7 cellular contexts compared by ENCODE assay signal in the genomic region with DNA sequence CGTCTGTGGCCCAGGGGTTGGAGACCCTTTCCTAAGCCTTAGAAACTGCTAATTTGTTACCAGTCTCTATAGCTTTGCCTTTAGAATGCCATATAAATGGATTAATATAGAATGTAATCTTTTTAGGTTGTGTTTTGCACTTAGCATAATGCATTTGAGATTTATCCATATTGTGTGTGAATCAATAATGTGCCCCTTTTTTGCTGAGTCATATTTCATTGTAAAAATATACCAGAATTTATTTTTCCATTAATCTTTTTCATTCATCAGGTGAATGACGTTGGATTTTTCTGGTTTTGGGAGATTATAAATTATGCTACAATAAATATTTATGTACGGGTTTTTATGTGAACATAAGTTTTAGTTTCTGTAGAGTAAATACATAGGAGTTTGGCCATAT.
"Had no signal": no experiment of that assay in that cellular context is flagged by ENCODE, and none has a peak within 500 bp of the region (broad histone marks: within the 10 kb centered on the region; RNA-seq: fewer than 3 reads in every experiment).

No MANE protein-coding gene starts in this region.

- FAIRE-seq: HTR-8/SVneo had no signal

- H3K27ac ChIP-seq: HL-60, KMS-11 had no signal

- H3K9ac ChIP-seq: KMS-11 had no signal

- DNase-seq: Karpas-422, Kasumi-1, KBM-7, KG1 had no signal

- H3K4me2 ChIP-seq: KMS-11 had no signal
